8 cellular contexts compared by ENCODE assay signal in genomic region chr15:101006931-101007687, GRCh38.
DNase-seq lines count a peak whose midpoint lies in the region; ATAC-seq and TF ChIP-seq lines count a peak whose summit lies in the region.

No MANE protein-coding gene starts in this region.

- H3K4me1 Mint-ChIP-seq in activated CD4-positive, alpha-beta memory T cell treated with anti-CD3 and anti-CD28 coated beads for 36 hours (ENCODE audit: low read depth) = peaks cover 19% of the 10 kb centered on the region

- peaks cover 0 to 3% of the 10 kb centered on the region in 2 donors for H3K36me3 ChIP-seq in lung (ENCODE audit: control insufficient read depth in 2 of 2, insufficient read depth in 2 of 2, low read length in 2 of 2)

- no peaks in the 10 kb centered on the region for H3K27me3 ChIP-seq in lung (ENCODE audit: control insufficient read depth, insufficient read depth)

- H3K9me3 ChIP-seq in lung (ENCODE audit: control insufficient read depth in 2 of 2, insufficient read depth in 1 of 2, low read length in 1 of 2) = peaks cover 0 to 5% of the 10 kb centered on the region in 2 donors

- CTCF ChIA-PET in activated CD4-positive, alpha-beta memory T cell treated with anti-CD3 and anti-CD28 coated beads for 36 hours (lab: Charles Lee) = interaction anchor here (0.7 to 7.2 kb wide), 42 partner anchors 9 to 665 kb away, joined by 3 to 218 read pairs (median 5); partner anchors contain the start of genes ADAMTS17, CHSY1 and LRRK1

- POLR2A ChIA-PET in activated CD4-positive, alpha-beta memory T cell treated with anti-CD3 and anti-CD28 coated beads for 36 hours (lab: Charles Lee) = no interaction called here

- peaks cover 0 to 3% of the 10 kb centered on the region in 2 donors for H3K4me1 ChIP-seq in lung (ENCODE audit: control insufficient read depth in 2 of 2, insufficient read depth in 2 of 2, low read length in 2 of 2)

- H3K4me3 Mint-ChIP-seq in activated CD4-positive, alpha-beta memory T cell treated with anti-CD3 and anti-CD28 coated beads for 36 hours = peak overlapping the region; percentile 84

- peak; percentile 43 for ATAC-seq in HG03457 (IDR thresholded peaks at IDR 0.05; ENCODE audit: unreplicated experiment)
- ATAC-seq in lung (ENCODE audit: insufficient read depth, low FRiP score) = peak; percentile 87
- no peak for ATAC-seq in HG03378 (IDR thresholded peaks at IDR 0.05; ENCODE audit: unreplicated experiment)

- TF ChIP-seq CTCF in GM12874 (IDR thresholded peaks at IDR 0.05; ENCODE audit: insufficient read depth, low read depth, low read length) (peak; percentile 83), lung (IDR thresholded peaks at IDR 0.05; ENCODE audit: control extremely low read depth, extremely low read depth) (peak; percentile 93)

- 17 to 21% methylated on average over 27 of the region's 27 CpGs for WGBS in lung, 2 donors

- peaks cover 3% of the 10 kb centered on the region for H3K27me3 Mint-ChIP-seq in activated CD4-positive, alpha-beta memory T cell treated with anti-CD3 and anti-CD28 coated beads for 36 hours

- peak; percentile 52 for DNase-seq in NCI-H774 (lab: John Stamatoyannopoulos, UW)
- peak; percentile 81 for DNase-seq in activated CD4-positive, alpha-beta memory T cell treated with anti-CD3 and anti-CD28 coated beads for 36 hours
- DNase-seq in ecto neural progenitor cell (ENCODE audit: low spot score) = peak; percentile 81
- DNase-seq in lung (ENCODE audit: low spot score) = peak; percentile 84
- peak; percentile 38 to 42 (median 41) for DNase-seq in stimulated activated CD4-positive, alpha-beta T cell treated with anti-CD3 and anti-CD28 coated beads, TNF-alpha, amount 100 ng/mL, for 4 hours (ENCODE audit: low read depth in 3 of 3)

- H3K36me3 Mint-ChIP-seq in activated CD4-positive, alpha-beta memory T cell treated with anti-CD3 and anti-CD28 coated beads for 36 hours = no peaks in the 10 kb centered on the region

- H3K9me3 Mint-ChIP-seq in activated CD4-positive, alpha-beta memory T cell treated with anti-CD3 and anti-CD28 coated beads for 36 hours = peaks cover 3% of the 10 kb centered on the region

- intact Hi-C loops in activated CD4-positive, alpha-beta memory T cell treated with anti-CD3 and anti-CD28 coated beads for 36 hours (cut with micrococcal nuclease) = loop anchor here (1.0 to 5.0 kb wide), 5 partner anchors 89 to 664 kb away; partner anchors contain the start of gene SELENOS

- H3K27ac ChIP-seq in lung (ENCODE audit: low read depth in 1 of 2, low read length in 1 of 2) = no peak overlapping the region

- no peak overlapping the region for H3K27ac Mint-ChIP-seq in activated CD4-positive, alpha-beta memory T cell treated with anti-CD3 and anti-CD28 coated beads for 36 hours

- no peak overlapping the region for H3K4me3 ChIP-seq in lung
